In the genomic region with DNA sequence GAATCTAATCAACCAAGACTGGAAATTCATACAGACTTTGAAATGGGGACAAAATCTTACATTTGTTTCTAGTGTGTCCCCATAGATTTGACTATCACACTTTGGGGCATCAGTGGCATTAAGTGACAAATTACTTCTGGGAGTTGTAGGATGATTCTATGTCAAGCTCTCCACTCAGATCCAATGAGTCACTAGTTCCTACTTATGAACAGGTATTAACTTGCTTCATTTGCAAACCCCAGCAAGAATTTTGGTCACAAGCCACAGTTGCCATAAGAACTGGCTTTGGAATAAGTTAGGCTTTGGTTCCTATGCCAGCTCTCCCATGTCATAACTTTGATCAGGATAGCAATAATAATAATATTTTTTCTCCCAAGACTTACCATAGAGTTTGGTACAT, we compare ENCODE assay signal across 1 cellular context.
TF ChIP-seq lines count a peak whose summit lies in the region.

No MANE protein-coding gene starts in this region.

TF ChIP-seq in HepG2, 621 proteins besides CTCF, POLR2A, EP300 and RAD21:
- no peak for TF ChIP-seq ZNF260 (CRISPR knock-in tag; IDR thresholded peaks at IDR 0.05; ENCODE audit: borderline replicate concordance, low read depth)
- TF ChIP-seq ZNF256 (CRISPR knock-in tag; conservative IDR thresholded peaks at IDR 0.05): no peak
- TF ChIP-seq GPN1 (CRISPR knock-in tag; IDR thresholded peaks at IDR 0.05; ENCODE audit: borderline replicate concordance): no peak
- no peak for TF ChIP-seq PITX1 (CRISPR knock-in tag; IDR thresholded peaks at IDR 0.05)
- TF ChIP-seq ZNF678 (CRISPR knock-in tag; IDR thresholded peaks at IDR 0.05): no peak
- TF ChIP-seq ZSCAN21 (CRISPR knock-in tag; IDR thresholded peaks at IDR 0.05; ENCODE audit: borderline replicate concordance): no peak
- no peak for TF ChIP-seq ZNF775 (CRISPR knock-in tag; IDR thresholded peaks at IDR 0.05; ENCODE audit: borderline replicate concordance)
- TF ChIP-seq, protein P1, sequence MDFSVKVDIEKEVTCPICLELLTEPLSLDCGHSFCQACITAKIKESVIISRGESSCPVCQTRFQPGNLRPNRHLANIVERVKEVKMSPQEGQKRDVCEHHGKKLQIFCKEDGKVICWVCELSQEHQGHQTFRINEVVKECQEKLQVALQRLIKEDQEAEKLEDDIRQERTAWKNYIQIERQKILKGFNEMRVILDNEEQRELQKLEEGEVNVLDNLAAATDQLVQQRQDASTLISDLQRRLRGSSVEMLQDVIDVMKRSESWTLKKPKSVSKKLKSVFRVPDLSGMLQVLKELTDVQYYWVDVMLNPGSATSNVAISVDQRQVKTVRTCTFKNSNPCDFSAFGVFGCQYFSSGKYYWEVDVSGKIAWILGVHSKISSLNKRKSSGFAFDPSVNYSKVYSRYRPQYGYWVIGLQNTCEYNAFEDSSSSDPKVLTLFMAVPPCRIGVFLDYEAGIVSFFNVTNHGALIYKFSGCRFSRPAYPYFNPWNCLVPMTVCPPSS (IDR thresholded peaks at IDR 0.05): no peak
- TF ChIP-seq SMAD1 (CRISPR knock-in tag; IDR thresholded peaks at IDR 0.05; ENCODE audit: borderline replicate concordance, low read depth): no peak
- TF ChIP-seq, protein P2, sequence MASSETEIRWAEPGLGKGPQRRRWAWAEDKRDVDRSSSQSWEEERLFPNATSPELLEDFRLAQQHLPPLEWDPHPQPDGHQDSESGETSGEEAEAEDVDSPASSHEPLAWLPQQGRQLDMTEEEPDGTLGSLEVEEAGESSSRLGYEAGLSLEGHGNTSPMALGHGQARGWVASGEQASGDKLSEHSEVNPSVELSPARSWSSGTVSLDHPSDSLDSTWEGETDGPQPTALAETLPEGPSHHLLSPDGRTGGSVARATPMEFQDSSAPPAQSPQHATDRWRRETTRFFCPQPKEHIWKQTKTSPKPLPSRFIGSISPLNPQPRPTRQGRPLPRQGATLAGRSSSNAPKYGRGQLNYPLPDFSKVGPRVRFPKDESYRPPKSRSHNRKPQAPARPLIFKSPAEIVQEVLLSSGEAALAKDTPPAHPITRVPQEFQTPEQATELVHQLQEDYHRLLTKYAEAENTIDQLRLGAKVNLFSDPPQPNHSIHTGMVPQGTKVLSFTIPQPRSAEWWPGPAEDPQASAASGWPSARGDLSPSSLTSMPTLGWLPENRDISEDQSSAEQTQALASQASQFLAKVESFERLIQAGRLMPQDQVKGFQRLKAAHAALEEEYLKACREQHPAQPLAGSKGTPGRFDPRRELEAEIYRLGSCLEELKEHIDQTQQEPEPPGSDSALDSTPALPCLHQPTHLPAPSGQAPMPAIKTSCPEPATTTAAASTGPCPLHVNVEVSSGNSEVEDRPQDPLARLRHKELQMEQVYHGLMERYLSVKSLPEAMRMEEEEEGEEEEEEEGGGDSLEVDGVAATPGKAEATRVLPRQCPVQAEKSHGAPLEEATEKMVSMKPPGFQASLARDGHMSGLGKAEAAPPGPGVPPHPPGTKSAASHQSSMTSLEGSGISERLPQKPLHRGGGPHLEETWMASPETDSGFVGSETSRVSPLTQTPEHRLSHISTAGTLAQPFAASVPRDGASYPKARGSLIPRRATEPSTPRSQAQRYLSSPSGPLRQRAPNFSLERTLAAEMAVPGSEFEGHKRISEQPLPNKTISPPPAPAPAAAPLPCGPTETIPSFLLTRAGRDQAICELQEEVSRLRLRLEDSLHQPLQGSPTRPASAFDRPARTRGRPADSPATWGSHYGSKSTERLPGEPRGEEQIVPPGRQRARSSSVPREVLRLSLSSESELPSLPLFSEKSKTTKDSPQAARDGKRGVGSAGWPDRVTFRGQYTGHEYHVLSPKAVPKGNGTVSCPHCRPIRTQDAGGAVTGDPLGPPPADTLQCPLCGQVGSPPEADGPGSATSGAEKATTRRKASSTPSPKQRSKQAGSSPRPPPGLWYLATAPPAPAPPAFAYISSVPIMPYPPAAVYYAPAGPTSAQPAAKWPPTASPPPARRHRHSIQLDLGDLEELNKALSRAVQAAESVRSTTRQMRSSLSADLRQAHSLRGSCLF (CRISPR knock-in tag; IDR thresholded peaks at IDR 0.05; ENCODE audit: borderline replicate concordance): no peak
- no peak for TF ChIP-seq ESRRA (CRISPR knock-in tag; IDR thresholded peaks at IDR 0.05; ENCODE audit: low read depth)
- TF ChIP-seq ZNF878 (CRISPR knock-in tag; IDR thresholded peaks at IDR 0.05): no peak
- TF ChIP-seq ZNF44 (CRISPR knock-in tag; IDR thresholded peaks at IDR 0.05): no peak
